In the genomic region with DNA sequence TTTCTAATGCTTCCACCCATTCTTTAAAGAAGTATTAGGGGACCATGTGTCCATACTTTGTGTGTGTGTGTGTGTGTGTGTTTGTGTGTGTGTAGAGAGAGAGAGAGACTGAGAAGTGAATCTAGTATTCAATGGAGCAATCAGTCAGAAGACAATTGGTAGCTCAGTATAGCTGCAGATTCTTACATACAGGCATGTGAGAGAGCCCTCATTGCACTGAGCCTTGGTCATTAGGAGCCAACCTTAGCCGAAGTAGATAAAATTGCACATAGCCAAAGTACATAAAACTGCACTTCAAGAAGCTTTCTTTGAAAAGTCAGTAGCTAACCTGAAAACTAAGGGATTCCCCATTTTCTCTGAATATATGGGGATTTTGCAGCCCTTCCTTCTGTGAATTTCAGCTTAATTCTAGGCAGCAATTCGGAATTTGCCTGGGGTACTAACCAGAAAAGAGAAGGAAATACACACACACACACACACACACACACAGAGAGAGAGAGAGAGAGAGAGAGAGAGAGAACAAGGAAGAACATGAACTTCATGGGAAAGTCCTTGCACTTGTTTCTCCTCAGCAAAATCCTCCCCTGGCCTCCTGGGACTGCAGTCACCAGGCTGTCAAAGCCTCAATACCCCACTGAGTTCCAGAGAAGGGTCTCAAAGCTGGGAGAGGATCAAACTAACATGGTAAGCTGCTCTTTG, we compare ENCODE assay signal across 20 cellular contexts. TPM values are rescaled to one million over a fixed set of nuclear protein-coding genes. Genes with fewer than 3 reads are reported as not detected.
A peak's percentile ranks its signal among the peaks of the same experiment; 100 is the strongest.
DNase-seq lines count a peak whose midpoint lies in the region; ATAC-seq and TF ChIP-seq lines count a peak whose summit lies in the region.
"Had no signal": no experiment of that assay in that cellular context is flagged by ENCODE, and none has a peak within 500 bp of the region (broad histone marks: within the 10 kb centered on the region; RNA-seq: fewer than 3 reads in every experiment).

No MANE protein-coding gene starts in this region.

- H3K36me3 ChIP-seq in CD4-positive, alpha-beta memory T cell (ENCODE audit: insufficient read depth, low read length): no peaks in the 10 kb centered on the region
- no peaks in the 10 kb centered on the region for H3K36me3 ChIP-seq in naive thymus-derived CD4-positive, alpha-beta T cell (ENCODE audit: control insufficient read depth in 2 of 3, insufficient read depth in 3 of 3, low read length in 3 of 3)
- H3K36me3 ChIP-seq in uterus: no peaks in the 10 kb centered on the region
- H3K36me3 ChIP-seq: prostate gland, thoracic aorta had no signal

- H3K27ac ChIP-seq in CD4-positive, alpha-beta memory T cell (ENCODE audit: low read depth, low read length): no peak overlapping the region
- peak overlapping the region; percentile 92 for H3K27ac ChIP-seq in cingulate gyrus (ENCODE audit: low read depth, low read length)
- H3K27ac ChIP-seq in naive thymus-derived CD4-positive, alpha-beta T cell (ENCODE audit: low read depth, low read length): no peak overlapping the region
- peak overlapping the region in 1 of 2 donors; percentile 40 for H3K27ac ChIP-seq in uterus
- H3K27ac ChIP-seq: thoracic aorta had no signal

- H3K27me3 ChIP-seq in CD4-positive, alpha-beta memory T cell (ENCODE audit: insufficient read depth, low read length): no peaks in the 10 kb centered on the region
- H3K27me3 ChIP-seq in naive thymus-derived CD4-positive, alpha-beta T cell (ENCODE audit: control insufficient read depth in 2 of 2, insufficient read depth in 2 of 2, low read length in 2 of 2): no peaks in the 10 kb centered on the region
- no peaks in the 10 kb centered on the region for H3K27me3 ChIP-seq in uterus

- H3K4me1 Mint-ChIP-seq in CD4-positive, alpha-beta memory T cell: peaks cover 14 to 43% (median 27%) of the 10 kb centered on the region in 4 donors
- peaks cover 17 to 34% (median 24%) of the 10 kb centered on the region in 7 donors for H3K4me1 Mint-ChIP-seq in naive thymus-derived CD4-positive, alpha-beta T cell

- TF ChIP-seq CTCF in GM13976 (IDR thresholded peaks at IDR 0.05; ENCODE audit: borderline replicate concordance, control extremely low read depth, extremely low read depth, insufficient read depth, missing control alignments) (no peak), uterus (IDR thresholded peaks at IDR 0.05) (no peak)

- no peak for TF ChIP-seq POLR2A in uterus (IDR thresholded peaks at IDR 0.05)

- no peak for DNase-seq in CD4-positive, alpha-beta memory T cell
- DNase-seq in Kasumi-1 (lab: John Stamatoyannopoulos, UW): peak; percentile 71 to 77
- DNase-seq in naive thymus-derived CD4-positive, alpha-beta T cell: no peak
- no peak for DNase-seq in mesenteric fat pad (ENCODE audit: low spot score)
- no peak for DNase-seq in GM13976 (ENCODE audit: low spot score)
- DNase-seq in uterus: no peak
- DNase-seq: activated CD4-positive, alpha-beta T cell treated with anti-CD3 and anti-CD28 coated beads for 1 hour; activated gamma-delta T cell; foreskin melanocyte; left colon; NCI-H187 treated with DMSO at 0.1 percent for 48 hours; Right ventricle myocardium superior; stimulated activated CD4-positive, alpha-beta T cell treated with anti-CD3 and anti-CD28 coated beads, Interleukin-4, amount 100 ng/mL, for 4 hours; stimulated activated CD8-positive, alpha-beta memory T cell treated with anti-CD3 and anti-CD28 coated beads, Interleukin-4, amount 100 ng/mL, for 48 hours had no signal

- in situ Hi-C loops in GM13976 (cut with MboI; ENCODE audit: low sequenced_read_pairs, unreplicated experiment): loop anchor here (25.0 kb wide), 1 partner anchor 283 kb away; no protein-coding TSS in a partner anchor

- peak overlapping the region in 5 of 8 donors; percentile 74 to 86 (median 86) for H3K4me3 Mint-ChIP-seq in CD4-positive, alpha-beta memory T cell
- H3K4me3 Mint-ChIP-seq in naive thymus-derived CD4-positive, alpha-beta T cell: peak overlapping the region in 8 of 10 donors; percentile 21 to 87 (median 78)
- H3K4me3 Mint-ChIP-seq: T-helper 2 cell treated with Interferon-gamma antibody and Interleukin-4, amounts not matched to agents 5 μg/mL and 100 μg/mL, for 36 hours had no signal

- no peak for ATAC-seq in naive thymus-derived CD4-positive, alpha-beta T cell
- no peak for ATAC-seq in HG03378 (IDR thresholded peaks at IDR 0.05; ENCODE audit: unreplicated experiment)
- ATAC-seq: left colon had no signal

- CTCF ChIA-PET in CD4-positive, alpha-beta memory T cell (lab: Charles Lee; ENCODE audit: partially characterized antibody): interaction anchor here (0.7 to 11.5 kb wide), 5 partner anchors 9 to 70 kb away, joined by 3 to 221 read pairs (median 4); no protein-coding TSS in a partner anchor
- CTCF ChIA-PET in naive thymus-derived CD4-positive, alpha-beta T cell (lab: Charles Lee): interaction anchor here (0.6 to 2.4 kb wide), 4 partner anchors 11 to 70 kb away, joined by 3 to 8 read pairs (median 6); no protein-coding TSS in a partner anchor

- peaks cover 20% of the 10 kb centered on the region for H3K4me1 ChIP-seq in CD4-positive, alpha-beta memory T cell (ENCODE audit: insufficient read depth, low read length)
- H3K4me1 ChIP-seq in naive thymus-derived CD4-positive, alpha-beta T cell (ENCODE audit: control insufficient read depth in 2 of 2, insufficient read depth in 2 of 2, low read length in 2 of 2): peaks cover 3 to 12% of the 10 kb centered on the region in 2 donors
- H3K4me1 ChIP-seq in uterus: peaks cover 0 to 5% of the 10 kb centered on the region in 2 donors
- H3K4me1 ChIP-seq: prostate gland had no signal

- intact Hi-C loops in CD4-positive, alpha-beta memory T cell (cut with micrococcal nuclease): no loop called here
- intact Hi-C loops in naive thymus-derived CD4-positive, alpha-beta T cell (cut with micrococcal nuclease): no loop called here
- intact Hi-C loops in uterus (cut with DNase I; ENCODE audit: low total_unique reads): no loop called here

- H3K9me3 Mint-ChIP-seq in CD4-positive, alpha-beta memory T cell: peaks cover 0 to 2% (median 0%) of the 10 kb centered on the region in 8 donors
- no peaks in the 10 kb centered on the region for H3K9me3 Mint-ChIP-seq in naive thymus-derived CD4-positive, alpha-beta T cell
- H3K9me3 Mint-ChIP-seq: T-helper 2 cell treated with Interferon-gamma antibody and Interleukin-4, amounts not matched to agents 5 μg/mL and 100 μg/mL, for 36 hours had no signal

- peaks cover 18 to 19% of the 10 kb centered on the region in 2 donors for H3K36me3 Mint-ChIP-seq in CD4-positive, alpha-beta memory T cell
- H3K36me3 Mint-ChIP-seq in naive thymus-derived CD4-positive, alpha-beta T cell: peaks cover 0 to 30% (median 17%) of the 10 kb centered on the region in 5 donors

- POLR2A ChIA-PET in CD4-positive, alpha-beta memory T cell (lab: Charles Lee; ENCODE audit: partially characterized antibody): interaction anchor here (1.3 to 11.3 kb wide), 3 partner anchors 11 to 1257 kb away, joined by 3 to 185 read pairs (median 12); no protein-coding TSS in a partner anchor
- POLR2A ChIA-PET in naive thymus-derived CD4-positive, alpha-beta T cell (lab: Charles Lee): interaction anchor here (0.9 kb wide), 1 partner anchor 99 kb away, joined by 3 read pairs; no protein-coding TSS in a partner anchor

- no peak overlapping the region for H3K4me3 ChIP-seq in CD4-positive, alpha-beta memory T cell (ENCODE audit: low read length in 2 of 2)
- H3K4me3 ChIP-seq in naive thymus-derived CD4-positive, alpha-beta T cell (ENCODE audit: low read length): no peak overlapping the region
- H3K4me3 ChIP-seq in uterus: no peak overlapping the region
- H3K4me3 ChIP-seq: smooth muscle cell had no signal

- peak overlapping the region in 5 of 7 donors; percentile 2 to 81 (median 21) for H3K27ac Mint-ChIP-seq in CD4-positive, alpha-beta memory T cell
- H3K27ac Mint-ChIP-seq in naive thymus-derived CD4-positive, alpha-beta T cell: peak overlapping the region in 1 of 9 donors; percentile 20
- H3K27ac Mint-ChIP-seq: T-helper 2 cell treated with Interferon-gamma antibody and Interleukin-4, amounts not matched to agents 5 μg/mL and 100 μg/mL, for 36 hours had no signal

- H3K27me3 Mint-ChIP-seq in CD4-positive, alpha-beta memory T cell: no peaks in the 10 kb centered on the region
- peaks cover 33 to 77% (median 43%) of the 10 kb centered on the region in 5 donors for H3K27me3 Mint-ChIP-seq in naive thymus-derived CD4-positive, alpha-beta T cell

- no peaks in the 10 kb centered on the region for H3K9me3 ChIP-seq in CD4-positive, alpha-beta memory T cell (ENCODE audit: control insufficient read depth in 1 of 2, low read length in 2 of 2)
- H3K9me3 ChIP-seq in naive thymus-derived CD4-positive, alpha-beta T cell (ENCODE audit: control insufficient read depth in 2 of 3, low read length in 3 of 3): no peaks in the 10 kb centered on the region
- H3K9me3 ChIP-seq in uterus: no peaks in the 10 kb centered on the region
- H3K9me3 ChIP-seq: prostate gland, thoracic aorta had no signal

RNA-seq across cellular contexts. Expression of a gene that starts 1.7 kb away (rescaled TPM):
- total RNA-seq in CD4-positive, alpha-beta memory T cell: 10 to 100 TPM; 19.8 to 23.0 TPM
- 1 to 10 TPM; 2.1 to 3.4 TPM for polyA plus RNA-seq in CD4-positive, alpha-beta memory T cell
- total RNA-seq in naive thymus-derived CD4-positive, alpha-beta T cell: 10 to 100 TPM in 3 of 5 experiments, 1 to 10 TPM in 2; 4.2 to 13.7 (median 10.4) TPM
- polyA plus RNA-seq in naive thymus-derived CD4-positive, alpha-beta T cell: 1 to 10 TPM; 1.3 to 2.5 TPM
- total RNA-seq in mesenteric fat pad (2.6 TPM), uterus (10 to 100 TPM in 3 of 4 donors, 1 to 10 TPM in 1; 4.5 to 13.1 (median 12.6) TPM)

Comparison
In these comparisons a context has a peak if more than half of its experiments do, and no peak if none do; other contexts are left out.
1. DNase-seq: peak in Kasumi-1 (2 of 2); none in CD4-positive, alpha-beta memory T cell (0 of 5), naive thymus-derived CD4-positive, alpha-beta T cell (0 of 9), mesenteric fat pad (single experiment), GM13976 (single experiment) and uterus (0 of 2).